8 cellular contexts compared by ENCODE assay signal in genomic region chrX:102650903-102651241, GRCh38. TPM values are rescaled to one million over a fixed set of nuclear protein-coding genes. Genes with fewer than 3 reads are reported as not detected.
A peak's percentile ranks its signal among the peaks of the same experiment; 100 is the strongest.
DNase-seq lines count a peak whose midpoint lies in the region; ATAC-seq and TF ChIP-seq lines count a peak whose summit lies in the region.

No MANE protein-coding gene starts in this region.

- peak overlapping the region; percentile 80 for H3K4me3 Mint-ChIP-seq in progenitor cell of endocrine pancreas (ENCODE audit: low read depth)

- peak overlapping the region; percentile 59 to 63 for H3K4me3 ChIP-seq in foreskin fibroblast (ENCODE audit: low read depth in 1 of 2, low read length in 2 of 2)

- no peaks in the 10 kb centered on the region for H3K4me1 Mint-ChIP-seq in progenitor cell of endocrine pancreas (ENCODE audit: low read depth)

- DNase-seq in G401 (ENCODE audit: low spot score) (peak; percentile 31), foreskin fibroblast (peak in 1 of 2 donors; percentile 2), progenitor cell of endocrine pancreas (ENCODE audit: low spot score, unreplicated experiment) (no peak), globus pallidus (ENCODE audit: low spot score) (no peak), NCI-H524 treated with DMSO at 0.1 percent for 48 hours (lab: John Stamatoyannopoulos, UW) (no peak), NCI-H1436 treated with DMSO at 0.1 percent for 48 hours (lab: John Stamatoyannopoulos, UW) (no peak)
- no peak for DNase-seq in stimulated activated naive CD4-positive, alpha-beta T cell treated with Interleukin-2 at 50 U/mL for 16 hours (lab: John Stamatoyannopoulos, UW)

- H3K36me3 Mint-ChIP-seq in progenitor cell of endocrine pancreas (ENCODE audit: insufficient read depth) = peaks cover 5% of the 10 kb centered on the region

- in situ Hi-C loops in G401 (cut with HindIII; ENCODE audit: low sequenced_read_pairs) = no loop called here

- TF ChIP-seq CTCF in foreskin fibroblast (IDR thresholded peaks at IDR 0.05; ENCODE audit: low read depth, low read length) (no peak), progenitor cell of endocrine pancreas (IDR thresholded peaks at IDR 0.05; ENCODE audit: unreplicated experiment) (no peak)

- peaks cover 20% of the 10 kb centered on the region for H3K9me3 Mint-ChIP-seq in progenitor cell of endocrine pancreas (ENCODE audit: low read depth)

- peak; percentile 37 for ATAC-seq in SK-N-SH treated with all-trans-retinoic acid at 6 μM for 48 hours

- H3K27ac Mint-ChIP-seq in progenitor cell of endocrine pancreas = no peak overlapping the region

- peaks cover 3% of the 10 kb centered on the region for H3K27me3 Mint-ChIP-seq in progenitor cell of endocrine pancreas

TF ChIP-seq in SK-N-SH treated with all-trans-retinoic acid at 6 μM for 48 hours, 23 proteins besides CTCF, POLR2A, EP300 and RAD21:
- TF ChIP-seq CSDC2 (CRISPR knock-in tag; IDR thresholded peaks at IDR 0.05) (no peak), ARNTL (CRISPR knock-in tag; IDR thresholded peaks at IDR 0.05; ENCODE audit: borderline replicate concordance, low read depth) (no peak), ZNF565 (CRISPR knock-in tag; conservative IDR thresholded peaks at IDR 0.05; ENCODE audit: low read depth) (no peak), PPARA (CRISPR knock-in tag; IDR thresholded peaks at IDR 0.05; ENCODE audit: borderline replicate concordance) (no peak), TCF4 (CRISPR knock-in tag; IDR thresholded peaks at IDR 0.05; ENCODE audit: borderline replicate concordance) (no peak), GLIS3 (CRISPR knock-in tag; IDR thresholded peaks at IDR 0.05) (no peak), OSR1 (CRISPR knock-in tag; IDR thresholded peaks at IDR 0.05) (no peak), BACH2 (CRISPR knock-in tag; IDR thresholded peaks at IDR 0.05; ENCODE audit: borderline replicate concordance) (no peak)

RNA-seq across cellular contexts. Expression of gene GPRASP1, which starts 0.4 kb away (rescaled TPM):
- 0.43 and 0.44 TPM in 2 replicates for total RNA-seq in G401 (2014; rRNA removed; shearing (Covaris generic))
- 4.1 and 5.7 TPM in 2 replicates for total RNA-seq in progenitor cell of endocrine pancreas

RNA-seq across cellular contexts. Expression of gene ARMCX5, which starts 51.6 kb away (rescaled TPM):
- total RNA-seq in G401 (2014; rRNA removed; shearing (Covaris generic)) = 8.7 and 18.1 TPM in 2 replicates
- 13.2 and 13.3 TPM in 2 replicates for total RNA-seq in progenitor cell of endocrine pancreas
